In genomic region chr20:58245181-58245891, GRCh38 we compare ENCODE assay signal across 36 cellular contexts. TPM values are rescaled to one million over a fixed set of nuclear protein-coding genes. Genes with fewer than 3 reads are reported as not detected.
"Had no signal": no experiment of that assay in that cellular context is flagged by ENCODE, and none has a peak within 500 bp of the region (broad histone marks: within the 10 kb centered on the region; RNA-seq: fewer than 3 reads in every experiment).

No MANE protein-coding gene starts in this region.

- H3K4me2 ChIP-seq: neural progenitor cell had no signal

- ATAC-seq: esophagus mucosa; foreskin keratinocyte; heart right ventricle; left cardiac atrium; left lung; naive thymus-derived CD4-positive, alpha-beta T cell; psoas muscle; right cardiac atrium; stimulated activated memory B cell treated with anti-CD40 and anti-IgM and Interleukin-4, amounts not matched to agents 10 μg/mL and 1 μg/mL and 100 μg/mL, for 72 hours; stimulated activated naive CD8-positive, alpha-beta T cell treated with anti-CD3 and anti-CD28 coated beads, Interleukin-15, Interleukin-2, amounts not matched to agents 100 U/mL and 50 U/mL, for 24 hours had no signal

- H3K4me3 Mint-ChIP-seq: naive thymus-derived CD4-positive, alpha-beta T cell; nephron; neural progenitor cell; stimulated activated memory B cell treated with anti-CD40 and anti-IgM and Interleukin-4, amounts not matched to agents 10 μg/mL and 1 μg/mL and 100 μg/mL, for 72 hours; type B pancreatic cell had no signal

- H2AFZ ChIP-seq: neural progenitor cell had no signal

- H3K27me3 ChIP-seq: dorsolateral prefrontal cortex, foreskin keratinocyte, heart right ventricle, left lung, neural progenitor cell, sigmoid colon, testis, tibial artery had no signal

- H3K9ac ChIP-seq: neural progenitor cell had no signal

- DNase-seq: dorsolateral prefrontal cortex; effector CD4-positive, alpha-beta T cell; foreskin keratinocyte; glutamatergic neuron; heart right ventricle; hippocampal formation; left cardiac atrium; left lung; mammary epithelial cell; mesendoderm; midbrain; naive thymus-derived CD4-positive, alpha-beta T cell; posterior cingulate gyrus; psoas muscle; right cardiac atrium; sigmoid colon; stimulated activated CD4-positive, alpha-beta T cell treated with anti-CD3 and anti-CD28 coated beads, Interleukin-4, amount 100 ng/mL, for 4 hours; stimulated activated naive CD8-positive, alpha-beta T cell treated with anti-CD3 and anti-CD28 coated beads, Interleukin-15, Interleukin-2, amounts not matched to agents 100 U/mL and 50 U/mL, for 24 hours; substantia nigra; testis; tibial artery had no signal

- H3K27ac Mint-ChIP-seq: naive thymus-derived CD4-positive, alpha-beta T cell; neural progenitor cell; type B pancreatic cell had no signal

- FAIRE-seq: colon, islet of Langerhans had no signal

- H3K36me3 ChIP-seq: neural progenitor cell had no signal

- H3K27me3 Mint-ChIP-seq: naive thymus-derived CD4-positive, alpha-beta T cell; stimulated activated memory B cell treated with anti-CD40 and anti-IgM and Interleukin-4, amounts not matched to agents 10 μg/mL and 1 μg/mL and 100 μg/mL, for 72 hours; type B pancreatic cell had no signal

- H3K4me1 ChIP-seq: foreskin keratinocyte, left lung, neural progenitor cell, psoas muscle, sigmoid colon, testis, tibial artery had no signal

- H3K9me3 ChIP-seq: heart right ventricle, left lung, psoas muscle, sigmoid colon, testis, tibial artery had no signal

- H3K4me3 ChIP-seq: dorsolateral prefrontal cortex, heart right ventricle, left lung, neural progenitor cell, psoas muscle, sigmoid colon, testis, tibial artery had no signal

- H3K4me1 Mint-ChIP-seq: neural progenitor cell had no signal

RNA-seq across cellular contexts. Expression of gene ANKRD60, which starts 16.9 kb away (rescaled TPM):
- total RNA-seq: esophagus mucosa; fibroblast of lung; foreskin keratinocyte; heart right ventricle; kidney epithelial cell; left cardiac atrium; left lung; lower leg skin; mammary epithelial cell; mucosa of gallbladder; naive thymus-derived CD4-positive, alpha-beta T cell; osteocyte; psoas muscle; renal cortical epithelial cell; right cardiac atrium; skeletal muscle tissue; urinary bladder had no signal
